Comparison of ENCODE assay signal across 10 cellular contexts in genomic region chr17:64148699-64149098, GRCh38. TPM values are rescaled to one million over a fixed set of nuclear protein-coding genes. Genes with fewer than 3 reads are reported as not detected.
DNase-seq lines count a peak whose midpoint lies in the region; ATAC-seq and TF ChIP-seq lines count a peak whose summit lies in the region.
"Had no signal": no experiment of that assay in that cellular context is flagged by ENCODE, and none has a peak within 500 bp of the region (broad histone marks: within the 10 kb centered on the region; RNA-seq: fewer than 3 reads in every experiment).

No MANE protein-coding gene starts in this region.

- no peaks in the 10 kb centered on the region for H3K9me3 Mint-ChIP-seq in activated CD4-positive, alpha-beta T cell treated with anti-CD3 and anti-CD28 coated beads for 36 hours (ENCODE audit: low read depth)
- no peaks in the 10 kb centered on the region for H3K9me3 Mint-ChIP-seq in endodermal cell
- H3K9me3 Mint-ChIP-seq in stimulated activated naive B cell treated with anti-CD40 and anti-IgM and Interleukin-4, amounts not matched to agents 10 μg/mL and 1 μg/mL and 100 μg/mL, for 72 hours: no peaks in the 10 kb centered on the region

- H3K36me3 Mint-ChIP-seq in activated CD4-positive, alpha-beta T cell treated with anti-CD3 and anti-CD28 coated beads for 36 hours (ENCODE audit: low read depth): peaks cover 7% of the 10 kb centered on the region
- H3K36me3 Mint-ChIP-seq in endodermal cell (ENCODE audit: low read depth): peaks cover 28% of the 10 kb centered on the region
- H3K36me3 Mint-ChIP-seq in stimulated activated naive B cell treated with anti-CD40 and anti-IgM and Interleukin-4, amounts not matched to agents 10 μg/mL and 1 μg/mL and 100 μg/mL, for 72 hours: peaks cover 33 to 41% of the 10 kb centered on the region in 2 donors

- 98 to 100% methylated on average over 2 to 4 of the region's 4 CpGs for WGBS in endodermal cell (ENCODE audit: insufficient coverage in 1 of 2, insufficient read length in 1 of 2), 2 experiments
- WGBS in spleen, 5 donors: 66 to 96% (median 83%) methylated on average over 4 of the region's 4 CpGs

- TF ChIP-seq POLR2A in spleen (IDR thresholded peaks at IDR 0.05): no peak

- H3K4me1 ChIP-seq in endodermal cell (ENCODE audit: control insufficient read depth, insufficient read depth, low read length): no peaks in the 10 kb centered on the region
- peaks cover 6 to 70% (median 42%) of the 10 kb centered on the region in 6 donors for H3K4me1 ChIP-seq in spleen

- no peak overlapping the region for H3K4me3 Mint-ChIP-seq in activated CD4-positive, alpha-beta T cell treated with anti-CD3 and anti-CD28 coated beads for 36 hours
- no peak overlapping the region for H3K4me3 Mint-ChIP-seq in endodermal cell
- H3K4me3 Mint-ChIP-seq in stimulated activated naive B cell treated with anti-CD40 and anti-IgM and Interleukin-4, amounts not matched to agents 10 μg/mL and 1 μg/mL and 100 μg/mL, for 72 hours: no peak overlapping the region

- CTCF ChIA-PET in activated CD4-positive, alpha-beta T cell treated with anti-CD3 and anti-CD28 coated beads for 36 hours (lab: Charles Lee): interaction anchor here (0.9 to 7.7 kb wide), 10 partner anchors 16 to 236 kb away, joined by 3 to 78 read pairs (median 4); partner anchors contain the start of gene ERN1

- TF ChIP-seq CTCF in endodermal cell (conservative IDR thresholded peaks at IDR 0.05) (no peak), spleen (IDR thresholded peaks at IDR 0.05 in 8 of 11, conservative IDR thresholded peaks at IDR 0.05 in 3 of 11) (no peak)

- no peak overlapping the region for H3K27ac ChIP-seq in endodermal cell (ENCODE audit: low read depth, low read length)
- peak overlapping the region; percentile 10 to 97 (median 95) for H3K27ac ChIP-seq in spleen

- H3K36me3 ChIP-seq in endodermal cell (ENCODE audit: control insufficient read depth, insufficient read depth, low read length): peaks cover 18% of the 10 kb centered on the region
- peaks cover 0 to 56% (median 15%) of the 10 kb centered on the region in 6 donors for H3K36me3 ChIP-seq in spleen
- H3K36me3 ChIP-seq: thoracic aorta had no signal

- H3K9me3 ChIP-seq in endodermal cell (ENCODE audit: control insufficient read depth, low read length) (no peaks in the 10 kb centered on the region), spleen (no peaks in the 10 kb centered on the region)
- H3K9me3 ChIP-seq: mucosa of descending colon, thoracic aorta had no signal

- H3K27ac Mint-ChIP-seq in activated CD4-positive, alpha-beta T cell treated with anti-CD3 and anti-CD28 coated beads for 36 hours: no peak overlapping the region
- peak overlapping the region; percentile 48 for H3K27ac Mint-ChIP-seq in endodermal cell
- H3K27ac Mint-ChIP-seq in stimulated activated naive B cell treated with anti-CD40 and anti-IgM and Interleukin-4, amounts not matched to agents 10 μg/mL and 1 μg/mL and 100 μg/mL, for 72 hours: no peak overlapping the region

- intact Hi-C loops in activated CD4-positive, alpha-beta T cell treated with anti-CD3 and anti-CD28 coated beads for 36 hours (cut with DNase I, micrococcal nuclease): loop anchor here (1.0 to 10.0 kb wide), 5 partner anchors 134 to 704 kb away; partner anchors contain the start of genes CCDC47 (in 1 of the 2), CYB561 (in 1 of the 2), DDX42 (in 1 of the 2) and POLG2 (in 1 of the 2)
- intact Hi-C loops in spleen (cut with DNase I; ENCODE audit: low total_unique reads): loop anchor here (5.0 kb wide), 1 partner anchor 134 kb away; no protein-coding TSS in a partner anchor

- POLR2A ChIA-PET in activated CD4-positive, alpha-beta T cell treated with anti-CD3 and anti-CD28 coated beads for 36 hours (lab: Charles Lee): interaction anchor here (0.7 to 1.2 kb wide), 4 partner anchors 51 to 688 kb away, joined by 3 to 4 read pairs (median 3); no protein-coding TSS in a partner anchor

- DNase-seq in activated CD4-positive, alpha-beta T cell treated with anti-CD3 and anti-CD28 coated beads for 36 hours: peak; percentile 26
- DNase-seq in activated CD4-positive, alpha-beta T cell treated with anti-CD3 and anti-CD28 coated beads, Interleukin-2, amount 50 U/mL, for 1 hour: no peak
- peak; percentile 18 for DNase-seq in NCI-H524 treated with DMSO at 0.1 percent for 48 hours (lab: John Stamatoyannopoulos, UW)
- DNase-seq in endodermal cell: no peak
- no peak for DNase-seq in spleen
- DNase-seq in stimulated activated CD4-positive, alpha-beta T cell treated with anti-CD3 and anti-CD28 coated beads, Interleukin-2, amount 100 ng/mL, for 48 hours: no peak
- DNase-seq in NCI-H446 treated with DMSO at 0.1 percent for 48 hours (lab: John Stamatoyannopoulos, UW): no peak
- DNase-seq in stimulated activated naive B cell treated with anti-CD40 and anti-IgM and Interleukin-4, amounts not matched to agents 10 μg/mL and 1 μg/mL and 100 μg/mL, for 72 hours: no peak
- DNase-seq: mucosa of descending colon had no signal

- no peaks in the 10 kb centered on the region for H3K27me3 ChIP-seq in endodermal cell (ENCODE audit: control insufficient read depth, insufficient read depth, low read length, poor library complexity, severe bottlenecking)
- no peaks in the 10 kb centered on the region for H3K27me3 ChIP-seq in spleen (replicated peaks in 1 of 7)

- no peak for ATAC-seq in activated CD4-positive, alpha-beta T cell treated with anti-CD3 and anti-CD28 coated beads for 36 hours
- ATAC-seq in stimulated activated naive B cell treated with anti-CD40 and anti-IgM and Interleukin-4, amounts not matched to agents 10 μg/mL and 1 μg/mL and 100 μg/mL, for 72 hours (replicated peaks): no peak
- ATAC-seq: mucosa of descending colon had no signal

- no peak overlapping the region for H3K9ac ChIP-seq in endodermal cell (ENCODE audit: extremely low read depth, low read length, poor library complexity, severe bottlenecking)

- H3K27me3 Mint-ChIP-seq in activated CD4-positive, alpha-beta T cell treated with anti-CD3 and anti-CD28 coated beads for 36 hours: no peaks in the 10 kb centered on the region
- H3K27me3 Mint-ChIP-seq in endodermal cell (ENCODE audit: insufficient read depth): no peaks in the 10 kb centered on the region
- no peaks in the 10 kb centered on the region for H3K27me3 Mint-ChIP-seq in stimulated activated naive B cell treated with anti-CD40 and anti-IgM and Interleukin-4, amounts not matched to agents 10 μg/mL and 1 μg/mL and 100 μg/mL, for 72 hours

- H3K4me1 Mint-ChIP-seq in activated CD4-positive, alpha-beta T cell treated with anti-CD3 and anti-CD28 coated beads for 36 hours: peaks cover 24% of the 10 kb centered on the region
- peaks cover 13% of the 10 kb centered on the region for H3K4me1 Mint-ChIP-seq in endodermal cell
- H3K4me1 Mint-ChIP-seq in stimulated activated naive B cell treated with anti-CD40 and anti-IgM and Interleukin-4, amounts not matched to agents 10 μg/mL and 1 μg/mL and 100 μg/mL, for 72 hours: peaks cover 13 to 29% of the 10 kb centered on the region in 2 donors

- H3K4me3 ChIP-seq in endodermal cell (ENCODE audit: low read length) (no peak overlapping the region), spleen (no peak overlapping the region)
- H3K4me3 ChIP-seq: mucosa of descending colon, thoracic aorta had no signal

RNA-seq across cellular contexts. Expression of gene ERN1, which starts 18.8 kb away (rescaled TPM):
- 10 to 100 TPM; 23.7 to 26.8 TPM for total RNA-seq in activated CD4-positive, alpha-beta T cell treated with anti-CD3 and anti-CD28 coated beads for 36 hours
- total RNA-seq in endodermal cell: 10 to 100 TPM in 1 of 2 donors, 1 to 10 TPM in 1; 9.0 to 13.7 TPM
- polyA plus RNA-seq in endodermal cell (2013, experiment 1 of 2): 3.0 TPM
- polyA plus RNA-seq in endodermal cell (2013, experiment 2 of 2): 3.6 TPM
- total RNA-seq in spleen: 10 to 100 TPM; 34.5 to 65.4 (median 47.2) TPM
- polyA plus RNA-seq in spleen: 1 to 10 TPM; 3.1 to 6.2 (median 3.7) TPM

Comparison
In these comparisons a context has a peak if more than half of its experiments do, and no peak if none do; other contexts are left out.
1. DNase-seq: peak in activated CD4-positive, alpha-beta T cell treated with anti-CD3 and anti-CD28 coated beads for 36 hours (single experiment) and NCI-H524 treated with DMSO at 0.1 percent for 48 hours (single experiment); none in activated CD4-positive, alpha-beta T cell treated with anti-CD3 and anti-CD28 coated beads, Interleukin-2, amount 50 U/mL, for 1 hour (single experiment), endodermal cell (single experiment), spleen (single experiment), stimulated activated CD4-positive, alpha-beta T cell treated with anti-CD3 and anti-CD28 coated beads, Interleukin-2, amount 100 ng/mL, for 48 hours (0 of 2), NCI-H446 treated with DMSO at 0.1 percent for 48 hours (single experiment) and stimulated activated naive B cell treated with anti-CD40 and anti-IgM and Interleukin-4, amounts not matched to agents 10 μg/mL and 1 μg/mL and 100 μg/mL, for 72 hours (single experiment).